Comparison of ENCODE assay signal across 8 cellular contexts in genomic region chr19:6271721-6272410, GRCh38. TPM values are rescaled to one million over a fixed set of nuclear protein-coding genes. Genes with fewer than 3 reads are reported as not detected.
DNase-seq lines count a peak whose midpoint lies in the region; ATAC-seq and TF ChIP-seq lines count a peak whose summit lies in the region.

No MANE protein-coding gene starts in this region.

- intact Hi-C loops in CD8-positive, alpha-beta T cell (cut with DNase I, micrococcal nuclease) = loop anchor here in 1 of 2 experiments (10.0 kb wide), 1 partner anchor 123 kb away; the partner anchor contains the start of gene GTF2F1

- H3K4me1 ChIP-seq in CD8-positive, alpha-beta T cell (ENCODE audit: insufficient read depth, low read length) = peaks cover 17% of the 10 kb centered on the region
- H3K4me1 ChIP-seq in neuronal stem cell (ENCODE audit: control insufficient read depth in 2 of 2, insufficient read depth in 1 of 2, low read depth in 1 of 2, low read length in 2 of 2) = peaks cover 21 to 33% of the 10 kb centered on the region in 2 donors

- no peak for TF ChIP-seq CTCF in CD8-positive, alpha-beta T cell (IDR thresholded peaks at IDR 0.05)

- no peak overlapping the region for H3K4me2 ChIP-seq in neuronal stem cell (ENCODE audit: insufficient read depth, low read length, poor library complexity, severe bottlenecking)

- ATAC-seq in CD8-positive, alpha-beta T cell = no peak
- no peak for ATAC-seq in stimulated activated naive CD8-positive, alpha-beta T cell treated with anti-CD3 and anti-CD28 coated beads, Interleukin-15, Interleukin-2, amounts not matched to agents 100 U/mL and 50 U/mL, for 24 hours

- no peak overlapping the region for H3K14ac ChIP-seq in neuronal stem cell (ENCODE audit: low read length)

- no peak overlapping the region for H2BK12ac ChIP-seq in neuronal stem cell (ENCODE audit: low read length)

- H4K8ac ChIP-seq in neuronal stem cell (ENCODE audit: low read depth, low read length) = no peak overlapping the region

- POLR2A ChIA-PET in CD8-positive, alpha-beta T cell (lab: Charles Lee) = no interaction called here

- H3K4me1 Mint-ChIP-seq in CD8-positive, alpha-beta T cell (ENCODE audit: low read depth) = peaks cover 47% of the 10 kb centered on the region
- H3K4me1 Mint-ChIP-seq in immature natural killer cell = peaks cover 52 to 58% of the 10 kb centered on the region in 2 donors

- peak overlapping the region; percentile 38 for H2AK5ac ChIP-seq in neuronal stem cell (ENCODE audit: low read depth, low read length)

- CTCF ChIA-PET in CD8-positive, alpha-beta T cell (lab: Charles Lee) = interaction anchor here (1.9 kb wide), 1 partner anchor 10 kb away, joined by 5 read pairs; no protein-coding TSS in a partner anchor

- no peak overlapping the region for H3K4me3 ChIP-seq in CD8-positive, alpha-beta T cell (ENCODE audit: low read depth, low read length)
- H3K4me3 ChIP-seq in neuronal stem cell (ENCODE audit: low read length in 2 of 2) = no peak overlapping the region

- peak overlapping the region; percentile 77 for H3K23ac ChIP-seq in neuronal stem cell (ENCODE audit: low read depth, low read length, poor library complexity)

- no peak for DNase-seq in CD8-positive, alpha-beta T cell
- DNase-seq in SK-N-DZ (ENCODE audit: low spot score) (peak; percentile 66), fibroblast of the conjunctiva (ENCODE audit: low read depth) (peak; percentile 32), neuronal stem cell (ENCODE audit: low spot score) (no peak), DMS53 (lab: John Stamatoyannopoulos, UW) (no peak), NCI-H2171 (lab: John Stamatoyannopoulos, UW) (no peak), immature natural killer cell (no peak)
- DNase-seq in stimulated activated naive CD8-positive, alpha-beta T cell treated with anti-CD3 and anti-CD28 coated beads, Interleukin-15, Interleukin-2, amounts not matched to agents 100 U/mL and 50 U/mL, for 24 hours = no peak

- H3K27me3 ChIP-seq in CD8-positive, alpha-beta T cell (ENCODE audit: insufficient read depth, low read length) = no peaks in the 10 kb centered on the region
- H3K27me3 ChIP-seq in neuronal stem cell (ENCODE audit: control insufficient read depth in 3 of 3, insufficient read depth in 3 of 3, low read depth in 1 of 3, low read length in 3 of 3) = no peaks in the 10 kb centered on the region

- no peaks in the 10 kb centered on the region for H3K9me3 Mint-ChIP-seq in CD8-positive, alpha-beta T cell
- no peaks in the 10 kb centered on the region for H3K9me3 Mint-ChIP-seq in immature natural killer cell

- no peak overlapping the region for H2BK15ac ChIP-seq in neuronal stem cell (ENCODE audit: low read length)

- H3K79me1 ChIP-seq in neuronal stem cell (ENCODE audit: low read depth, low read length) = peaks cover 20% of the 10 kb centered on the region

- peak overlapping the region; percentile 72 for H3K9ac ChIP-seq in neuronal stem cell (ENCODE audit: low read depth, low read length, poor library complexity)

- no peaks in the 10 kb centered on the region for H3K27me3 Mint-ChIP-seq in CD8-positive, alpha-beta T cell (ENCODE audit: low read depth)
- peaks cover 0 to 6% (median 5%) of the 10 kb centered on the region in 3 donors for H3K27me3 Mint-ChIP-seq in immature natural killer cell (ENCODE audit: low read depth in 3 of 3)

- H3K4ac ChIP-seq in neuronal stem cell (ENCODE audit: low read length) = no peak overlapping the region

- no peak overlapping the region for H2BK120ac ChIP-seq in neuronal stem cell (ENCODE audit: low read depth, low read length)

- H3K36me3 Mint-ChIP-seq in CD8-positive, alpha-beta T cell = peaks cover 50% of the 10 kb centered on the region
- H3K36me3 Mint-ChIP-seq in immature natural killer cell = peaks cover 0 to 11% (median 6%) of the 10 kb centered on the region in 3 donors

- H3K18ac ChIP-seq in neuronal stem cell (ENCODE audit: low read length) = peak overlapping the region; percentile 60

- H2AFZ ChIP-seq in neuronal stem cell (ENCODE audit: low read length) = no peak overlapping the region

- H3K36me3 ChIP-seq in CD8-positive, alpha-beta T cell (ENCODE audit: insufficient read depth, low read length) = no peaks in the 10 kb centered on the region
- peaks cover 24 to 53% of the 10 kb centered on the region in 2 donors for H3K36me3 ChIP-seq in neuronal stem cell (replicated peaks in 1 of 2; ENCODE audit: control insufficient read depth in 2 of 2, insufficient read depth in 2 of 2, low read length in 2 of 2)

- no peaks in the 10 kb centered on the region for H3K9me3 ChIP-seq in CD8-positive, alpha-beta T cell (ENCODE audit: low read length)
- H3K9me3 ChIP-seq in neuronal stem cell (replicated peaks in 1 of 2; ENCODE audit: control insufficient read depth in 2 of 2, insufficient read depth in 1 of 2, low read depth in 1 of 2, low read length in 2 of 2) = no peaks in the 10 kb centered on the region

- H3K4me3 Mint-ChIP-seq in CD8-positive, alpha-beta T cell = no peak overlapping the region
- no peak overlapping the region for H3K4me3 Mint-ChIP-seq in immature natural killer cell

- H4K91ac ChIP-seq in neuronal stem cell (ENCODE audit: low read depth, low read length, poor library complexity) = no peak overlapping the region

- no peak overlapping the region for H3K27ac ChIP-seq in CD8-positive, alpha-beta T cell (ENCODE audit: low read depth, low read length)
- peak overlapping the region; percentile 15 for H3K27ac ChIP-seq in neuronal stem cell (replicated peaks; ENCODE audit: low read length)

- WGBS in neuronal stem cell (ENCODE audit: extremely low coverage in 2 of 2, insufficient read length in 2 of 2, insufficient replicate concordance in 1 of 2), 2 donors = no CpG with 5 or more reads among the region's 35 CpGs

- H3K27ac Mint-ChIP-seq in CD8-positive, alpha-beta T cell = peak overlapping the region; percentile 69
- peak overlapping the region in 2 of 6 donors; percentile 27 to 38 for H3K27ac Mint-ChIP-seq in immature natural killer cell

- no peak overlapping the region for H2BK5ac ChIP-seq in neuronal stem cell (ENCODE audit: low read length)

RNA-seq across cellular contexts. Expression of gene MLLT1, which starts 7.9 kb away (rescaled TPM):
- total RNA-seq in CD8-positive, alpha-beta T cell = 10 to 100 TPM; 11.8 to 15.0 TPM
- 19.5 and 20.8 TPM in 2 replicates for polyA plus RNA-seq in SK-N-DZ (2014; cell fraction: cytosol; rRNA removed)
- 29.7 and 33.5 TPM in 2 replicates for polyA plus RNA-seq in SK-N-DZ (2014; cell fraction: nucleus; rRNA removed)
- 43.3 TPM for polyA plus RNA-seq in neuronal stem cell (2013, experiment 1 of 2)
- 43.5 TPM for polyA plus RNA-seq in neuronal stem cell (2013, experiment 2 of 2)
- polyA plus RNA-seq in immature natural killer cell = 1 to 10 TPM in 1 of 3 donors, under 1 TPM in 2; 0.11 to 1.9 (median 0.54) TPM

Comparison
In these comparisons a context has a peak if more than half of its experiments do, and no peak if none do; other contexts are left out.
1. DNase-seq: peak in SK-N-DZ (single experiment) and fibroblast of the conjunctiva (single experiment); none in CD8-positive, alpha-beta T cell (0 of 7), neuronal stem cell (single experiment), stimulated activated naive CD8-positive, alpha-beta T cell treated with anti-CD3 and anti-CD28 coated beads, Interleukin-15, Interleukin-2, amounts not matched to agents 100 U/mL and 50 U/mL, for 24 hours (single experiment), DMS53 (single experiment), NCI-H2171 (single experiment) and immature natural killer cell (0 of 3).